8 cellular contexts compared by ENCODE assay signal in the genomic region with DNA sequence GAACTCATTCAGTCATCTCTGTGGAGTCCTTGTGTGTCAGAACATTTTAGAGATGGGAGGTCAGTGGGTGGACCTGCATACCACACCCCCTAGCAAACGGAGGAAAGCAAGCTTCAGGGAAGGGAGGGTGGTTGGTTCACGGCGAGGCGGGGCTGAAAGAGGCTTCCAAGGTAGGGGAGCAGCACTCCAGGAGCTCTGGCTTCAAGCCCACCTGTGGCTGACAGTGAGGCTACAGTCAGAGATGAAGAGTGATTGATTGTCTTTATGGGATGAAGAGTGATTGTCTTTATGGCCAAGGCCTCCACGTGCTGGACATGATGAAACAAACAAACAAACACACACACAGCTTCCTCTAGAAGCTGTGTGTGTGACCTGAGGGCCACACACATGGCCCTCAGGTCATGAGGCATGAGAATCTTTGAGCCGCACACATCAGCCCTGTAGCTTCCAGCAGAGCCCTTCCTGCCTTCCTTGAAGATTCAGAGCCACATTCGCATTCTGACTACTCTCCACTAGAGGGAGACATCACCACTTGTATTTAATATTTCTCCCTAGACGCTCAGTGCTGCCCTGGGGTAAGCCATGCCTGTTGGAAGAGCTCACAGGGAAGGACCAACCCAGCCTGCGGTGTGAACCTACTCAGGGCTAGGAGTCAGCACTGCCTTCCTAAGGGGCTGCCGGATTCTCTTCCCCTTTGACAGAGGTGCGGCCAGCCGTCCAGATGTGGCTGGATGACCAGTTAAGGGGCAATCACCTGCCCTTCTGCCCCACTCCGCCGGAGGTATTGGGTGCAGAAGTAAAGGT. TPM values are rescaled to one million over a fixed set of nuclear protein-coding genes. Genes with fewer than 3 reads are reported as not detected.
DNase-seq lines count a peak whose midpoint lies in the region; ATAC-seq and TF ChIP-seq lines count a peak whose summit lies in the region.

No MANE protein-coding gene starts in this region.

- H3K27me3 ChIP-seq in MG63 (peaks cover 3% of the 10 kb centered on the region; the same call in 1 of the 2 replicates), Panc1 (ENCODE audit: control insufficient read depth, insufficient read depth, low read length) (peaks cover 2% of the 10 kb centered on the region; the same call in 1 of the 2 replicates), ovary (no peaks in the 10 kb centered on the region)

- CTCF ChIA-PET in Panc1 (lab: Charles Lee), result interaction anchor here (0.6 to 1.7 kb wide), 3 partner anchors 146 to 1243 kb away, joined by 3 to 7 read pairs (median 7); no protein-coding TSS in a partner anchor
- CTCF ChIA-PET in activated naive CD4-positive, alpha-beta T cell treated with anti-CD3 and anti-CD28 coated beads for 36 hours (lab: Charles Lee), result interaction anchor here (0.6 to 2.4 kb wide), 32 partner anchors 9 to 256 kb away, joined by 3 to 11 read pairs (median 4); no protein-coding TSS in a partner anchor

- peaks cover 8% of the 10 kb centered on the region for H3K4me1 Mint-ChIP-seq in activated naive CD4-positive, alpha-beta T cell treated with anti-CD3 and anti-CD28 coated beads for 36 hours (ENCODE audit: low read depth)

- ATAC-seq in Panc1 (peak; percentile 89), GM21447 (IDR thresholded peaks at IDR 0.05; ENCODE audit: unreplicated experiment) (no peak)

- no peak overlapping the region for H3K4me3 ChIP-seq in MG63
- H3K4me3 ChIP-seq in Panc1 (ENCODE audit: low read depth in 2 of 2, low read length in 2 of 2), result no peak overlapping the region
- H3K4me3 ChIP-seq in ovary, result no peak overlapping the region

- H3K27ac ChIP-seq in Panc1 (ENCODE audit: low read length) (no peak overlapping the region), ovary (no peak overlapping the region)

- H3K27ac Mint-ChIP-seq in activated naive CD4-positive, alpha-beta T cell treated with anti-CD3 and anti-CD28 coated beads for 36 hours, result no peak overlapping the region

- H3K36me3 ChIP-seq in MG63 (no peaks in the 10 kb centered on the region), Panc1 (ENCODE audit: control insufficient read depth, insufficient read depth, low read length) (no peaks in the 10 kb centered on the region), ovary (no peaks in the 10 kb centered on the region)

- intact Hi-C loops in Panc1 (cut with micrococcal nuclease; ENCODE audit: unreplicated experiment), result loop anchor here (1.0 to 5.0 kb wide), 2 partner anchors 148 to 227 kb away; no protein-coding TSS in a partner anchor
- intact Hi-C loops in activated naive CD4-positive, alpha-beta T cell treated with anti-CD3 and anti-CD28 coated beads for 36 hours (cut with micrococcal nuclease), result loop anchor here (1.0 to 5.0 kb wide), 2 partner anchors 57 to 148 kb away; no protein-coding TSS in a partner anchor
- intact Hi-C loops in ovary (cut with DNase I), result loop anchor here in 3 of 4 donors (10.0 kb wide), 3 partner anchors 219 to 1189 kb away; no protein-coding TSS in a partner anchor

- H3K9me3 ChIP-seq in MG63, result no peaks in the 10 kb centered on the region
- H3K9me3 ChIP-seq in Panc1 (ENCODE audit: control insufficient read depth, insufficient read depth, low read depth, low read length), result no peaks in the 10 kb centered on the region
- H3K9me3 ChIP-seq in ovary, result no peaks in the 10 kb centered on the region

- BruUV-seq in Panc1 (replicated peaks; lab: Mats Ljungman, UMichigan), result no TSS peak

- no peaks in the 10 kb centered on the region for H3K9me3 Mint-ChIP-seq in activated naive CD4-positive, alpha-beta T cell treated with anti-CD3 and anti-CD28 coated beads for 36 hours

- H3K4me1 ChIP-seq in Panc1 (ENCODE audit: control insufficient read depth, insufficient read depth, low read length) (no peaks in the 10 kb centered on the region), ovary (ENCODE audit: insufficient read depth) (peaks cover 1% of the 10 kb centered on the region)

- H3K27me3 Mint-ChIP-seq in activated naive CD4-positive, alpha-beta T cell treated with anti-CD3 and anti-CD28 coated beads for 36 hours (ENCODE audit: low read depth), result peaks cover 14% of the 10 kb centered on the region

- POLR2A ChIA-PET in Panc1 (lab: Charles Lee), result no interaction called here

- no peak for TF ChIP-seq POLR2A in ovary (IDR thresholded peaks at IDR 0.05)

- DNase-seq in ACHN, result peak; percentile 89
- DNase-seq in GM13977 (ENCODE audit: low spot score), result peak; percentile 72
- DNase-seq in MG63, result peak; percentile 48
- DNase-seq in Panc1 (ENCODE audit: low read depth, low spot score), result peak; percentile 60
- DNase-seq in activated naive CD4-positive, alpha-beta T cell treated with anti-CD3 and anti-CD28 coated beads for 36 hours, result peak; percentile 72
- DNase-seq in glomerular endothelial cell (ENCODE audit: extremely low read depth, low read depth, low spot score), result peak; percentile 65
- peak in 3 of 5 donors; percentile 22 to 40 (median 24) for DNase-seq in ovary

- TF ChIP-seq CTCF in GM13977 (IDR thresholded peaks at IDR 0.05; ENCODE audit: extremely low read depth, insufficient read depth, missing control alignments) (peak; percentile 80), Panc1 (IDR thresholded peaks at IDR 0.05) (peak; percentile 77), ovary (IDR thresholded peaks at IDR 0.05) (peak in 1 of 3 donors; percentile 28)

- no peak overlapping the region for H3K4me3 Mint-ChIP-seq in activated naive CD4-positive, alpha-beta T cell treated with anti-CD3 and anti-CD28 coated beads for 36 hours

- H3K36me3 Mint-ChIP-seq in activated naive CD4-positive, alpha-beta T cell treated with anti-CD3 and anti-CD28 coated beads for 36 hours (ENCODE audit: low read depth), result no peaks in the 10 kb centered on the region

- in situ Hi-C loops in ACHN (cut with HindIII; ENCODE audit: low pct_ligation_motif_present, low pct_unique_long_range_greater_than_20kb, low sequenced_read_pairs) (no loop called here), GM13977 (cut with MboI; ENCODE audit: low pct_unique_long_range_greater_than_20kb, low sequenced_read_pairs, unreplicated experiment) (no loop called here), Panc1 (cut with HindIII; ENCODE audit: low pct_unique_long_range_greater_than_20kb, low sequenced_read_pairs) (no loop called here)

- 34 to 38% (median 38%) methylated on average over 14 of the region's 14 CpGs for WGBS in ovary, 3 donors

- TF ChIP-seq EP300 in ovary (IDR thresholded peaks at IDR 0.05), result no peak

RNA-seq across cellular contexts. Expression of a gene that starts 54.4 kb away (rescaled TPM):
- total RNA-seq in MG63 (2014; rRNA removed; shearing (Covaris generic); ENCODE audit: low replicate concordance), result not detected in 2 replicates
- total RNA-seq in Panc1 (2021; ENCODE audit: unreplicated experiment) (not detected), glomerular endothelial cell (not detected in 2 replicates), ovary (under 1 TPM in 3 of 7 donors, not detected in 4; 0.08 to 0.25 (median 0.23) TPM)
- not detected for polyA plus RNA-seq in Panc1 (2012; ENCODE audit: insufficient read length)
- total RNA-seq in activated naive CD4-positive, alpha-beta T cell treated with anti-CD3 and anti-CD28 coated beads for 36 hours, result under 1 TPM in 1 of 2 experiments, not detected in 1; 0.05 TPM
- polyA plus RNA-seq in ovary, result under 1 TPM; 0.01 to 0.20 TPM

Comparison
In these comparisons a context has a peak if more than half of its experiments do, and no peak if none do; other contexts are left out.
1. DNase-seq: peak in every context shown above with its lines; median percentile 89 in ACHN; 72 in GM13977; 72 in activated naive CD4-positive, alpha-beta T cell treated with anti-CD3 and anti-CD28 coated beads for 36 hours; 65 in glomerular endothelial cell; 60 in Panc1; 48 in MG63; 24 in ovary.